Comparison of ENCODE assay signal across 1 cellular context in the genomic region with DNA sequence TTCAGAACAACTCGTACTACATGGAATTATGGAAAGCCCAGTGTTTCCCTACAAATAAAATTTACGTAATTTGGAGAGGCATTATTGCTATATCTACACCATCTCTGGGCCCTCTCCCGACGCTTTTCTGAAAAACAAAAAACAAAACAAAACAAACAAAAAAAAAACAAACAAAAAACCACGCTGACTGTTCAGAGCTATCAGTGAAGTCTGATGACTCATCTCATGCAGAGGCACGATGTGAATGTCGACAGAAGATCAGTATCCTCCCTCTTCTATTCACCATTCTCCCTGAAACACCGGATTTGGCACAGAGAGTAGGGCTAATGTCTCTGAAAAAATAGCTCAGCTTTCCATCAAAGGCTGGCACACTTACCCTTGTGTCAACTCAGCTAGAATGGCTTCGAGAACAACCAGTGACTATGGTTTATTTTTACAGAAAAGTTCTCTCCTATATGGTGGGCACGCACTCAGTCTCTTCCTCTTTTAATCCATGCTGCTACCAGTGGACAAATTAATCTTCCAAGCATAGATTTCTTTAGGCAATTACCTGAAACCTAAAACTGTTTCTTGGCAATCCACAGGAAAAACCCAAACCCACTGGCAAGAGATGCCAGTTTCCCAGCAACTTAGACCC.
TF ChIP-seq lines count a peak whose summit lies in the region.

No MANE protein-coding gene starts in this region.

TF ChIP-seq in K562, 482 proteins besides CTCF, POLR2A, EP300 and RAD21 (continued from another document):
- TF ChIP-seq NUFIP1 (IDR thresholded peaks at IDR 0.05; ENCODE audit: partially characterized antibody): no peak
- TF ChIP-seq JUN (IDR thresholded peaks at IDR 0.05; ENCODE audit: borderline replicate concordance, low read depth, low read length): peak; percentile 56
- no peak for TF ChIP-seq JUN (CRISPR knock-in tag; IDR thresholded peaks at IDR 0.05; ENCODE audit: borderline replicate concordance)
- peak; percentile 56 for TF ChIP-seq ARID1B (IDR thresholded peaks at IDR 0.05)
- TF ChIP-seq ZNF384 (IDR thresholded peaks at IDR 0.05; ENCODE audit: low read depth, low read length): no peak
- TF ChIP-seq HDAC1 (IDR thresholded peaks at IDR 0.05): 0 out of 4 replicates have a peak, but pooled peaks of 1 of the 2 experiments have one; percentile 22
- TF ChIP-seq, protein P1, sequence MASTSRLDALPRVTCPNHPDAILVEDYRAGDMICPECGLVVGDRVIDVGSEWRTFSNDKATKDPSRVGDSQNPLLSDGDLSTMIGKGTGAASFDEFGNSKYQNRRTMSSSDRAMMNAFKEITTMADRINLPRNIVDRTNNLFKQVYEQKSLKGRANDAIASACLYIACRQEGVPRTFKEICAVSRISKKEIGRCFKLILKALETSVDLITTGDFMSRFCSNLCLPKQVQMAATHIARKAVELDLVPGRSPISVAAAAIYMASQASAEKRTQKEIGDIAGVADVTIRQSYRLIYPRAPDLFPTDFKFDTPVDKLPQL (IDR thresholded peaks at IDR 0.05; ENCODE audit: extremely low read depth, insufficient read length): no peak
- peak in 1 of 2 experiments; percentile 40; a peak in 1 of 4 replicates for TF ChIP-seq MLLT1 (IDR thresholded peaks at IDR 0.05)
- no peak for TF ChIP-seq RUNX1 (IDR thresholded peaks at IDR 0.05; ENCODE audit: low read depth)
- 0 out of 2 replicates have a peak, but pooled peaks have one; percentile 20 for TF ChIP-seq MAFK (IDR thresholded peaks at IDR 0.05; ENCODE audit: low read length)
- no peak for TF ChIP-seq PRPF4 (IDR thresholded peaks at IDR 0.05; ENCODE audit: insufficient read depth, low read depth, low read length, poor library complexity, severe bottlenecking)
- TF ChIP-seq, protein P2, sequence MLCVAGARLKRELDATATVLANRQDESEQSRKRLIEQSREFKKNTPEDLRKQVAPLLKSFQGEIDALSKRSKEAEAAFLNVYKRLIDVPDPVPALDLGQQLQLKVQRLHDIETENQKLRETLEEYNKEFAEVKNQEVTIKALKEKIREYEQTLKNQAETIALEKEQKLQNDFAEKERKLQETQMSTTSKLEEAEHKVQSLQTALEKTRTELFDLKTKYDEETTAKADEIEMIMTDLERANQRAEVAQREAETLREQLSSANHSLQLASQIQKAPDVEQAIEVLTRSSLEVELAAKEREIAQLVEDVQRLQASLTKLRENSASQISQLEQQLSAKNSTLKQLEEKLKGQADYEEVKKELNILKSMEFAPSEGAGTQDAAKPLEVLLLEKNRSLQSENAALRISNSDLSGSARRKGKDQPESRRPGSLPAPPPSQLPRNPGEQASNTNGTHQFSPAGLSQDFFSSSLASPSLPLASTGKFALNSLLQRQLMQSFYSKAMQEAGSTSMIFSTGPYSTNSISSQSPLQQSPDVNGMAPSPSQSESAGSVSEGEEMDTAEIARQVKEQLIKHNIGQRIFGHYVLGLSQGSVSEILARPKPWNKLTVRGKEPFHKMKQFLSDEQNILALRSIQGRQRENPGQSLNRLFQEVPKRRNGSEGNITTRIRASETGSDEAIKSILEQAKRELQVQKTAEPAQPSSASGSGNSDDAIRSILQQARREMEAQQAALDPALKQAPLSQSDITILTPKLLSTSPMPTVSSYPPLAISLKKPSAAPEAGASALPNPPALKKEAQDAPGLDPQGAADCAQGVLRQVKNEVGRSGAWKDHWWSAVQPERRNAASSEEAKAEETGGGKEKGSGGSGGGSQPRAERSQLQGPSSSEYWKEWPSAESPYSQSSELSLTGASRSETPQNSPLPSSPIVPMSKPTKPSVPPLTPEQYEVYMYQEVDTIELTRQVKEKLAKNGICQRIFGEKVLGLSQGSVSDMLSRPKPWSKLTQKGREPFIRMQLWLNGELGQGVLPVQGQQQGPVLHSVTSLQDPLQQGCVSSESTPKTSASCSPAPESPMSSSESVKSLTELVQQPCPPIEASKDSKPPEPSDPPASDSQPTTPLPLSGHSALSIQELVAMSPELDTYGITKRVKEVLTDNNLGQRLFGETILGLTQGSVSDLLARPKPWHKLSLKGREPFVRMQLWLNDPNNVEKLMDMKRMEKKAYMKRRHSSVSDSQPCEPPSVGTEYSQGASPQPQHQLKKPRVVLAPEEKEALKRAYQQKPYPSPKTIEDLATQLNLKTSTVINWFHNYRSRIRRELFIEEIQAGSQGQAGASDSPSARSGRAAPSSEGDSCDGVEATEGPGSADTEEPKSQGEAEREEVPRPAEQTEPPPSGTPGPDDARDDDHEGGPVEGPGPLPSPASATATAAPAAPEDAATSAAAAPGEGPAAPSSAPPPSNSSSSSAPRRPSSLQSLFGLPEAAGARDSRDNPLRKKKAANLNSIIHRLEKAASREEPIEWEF (CRISPR knock-in tag; IDR thresholded peaks at IDR 0.05): no peak
- no peak for TF ChIP-seq PRDM10 (IDR thresholded peaks at IDR 0.05; ENCODE audit: partially characterized antibody)
- TF ChIP-seq ZNF12 (CRISPR knock-in tag; IDR thresholded peaks at IDR 0.05): no peak
- TF ChIP-seq ZNF408 (CRISPR knock-in tag; IDR thresholded peaks at IDR 0.05; ENCODE audit: low read depth): no peak
- TF ChIP-seq ZKSCAN3 (CRISPR knock-in tag; IDR thresholded peaks at IDR 0.05): no peak
- TF ChIP-seq, protein P3, sequence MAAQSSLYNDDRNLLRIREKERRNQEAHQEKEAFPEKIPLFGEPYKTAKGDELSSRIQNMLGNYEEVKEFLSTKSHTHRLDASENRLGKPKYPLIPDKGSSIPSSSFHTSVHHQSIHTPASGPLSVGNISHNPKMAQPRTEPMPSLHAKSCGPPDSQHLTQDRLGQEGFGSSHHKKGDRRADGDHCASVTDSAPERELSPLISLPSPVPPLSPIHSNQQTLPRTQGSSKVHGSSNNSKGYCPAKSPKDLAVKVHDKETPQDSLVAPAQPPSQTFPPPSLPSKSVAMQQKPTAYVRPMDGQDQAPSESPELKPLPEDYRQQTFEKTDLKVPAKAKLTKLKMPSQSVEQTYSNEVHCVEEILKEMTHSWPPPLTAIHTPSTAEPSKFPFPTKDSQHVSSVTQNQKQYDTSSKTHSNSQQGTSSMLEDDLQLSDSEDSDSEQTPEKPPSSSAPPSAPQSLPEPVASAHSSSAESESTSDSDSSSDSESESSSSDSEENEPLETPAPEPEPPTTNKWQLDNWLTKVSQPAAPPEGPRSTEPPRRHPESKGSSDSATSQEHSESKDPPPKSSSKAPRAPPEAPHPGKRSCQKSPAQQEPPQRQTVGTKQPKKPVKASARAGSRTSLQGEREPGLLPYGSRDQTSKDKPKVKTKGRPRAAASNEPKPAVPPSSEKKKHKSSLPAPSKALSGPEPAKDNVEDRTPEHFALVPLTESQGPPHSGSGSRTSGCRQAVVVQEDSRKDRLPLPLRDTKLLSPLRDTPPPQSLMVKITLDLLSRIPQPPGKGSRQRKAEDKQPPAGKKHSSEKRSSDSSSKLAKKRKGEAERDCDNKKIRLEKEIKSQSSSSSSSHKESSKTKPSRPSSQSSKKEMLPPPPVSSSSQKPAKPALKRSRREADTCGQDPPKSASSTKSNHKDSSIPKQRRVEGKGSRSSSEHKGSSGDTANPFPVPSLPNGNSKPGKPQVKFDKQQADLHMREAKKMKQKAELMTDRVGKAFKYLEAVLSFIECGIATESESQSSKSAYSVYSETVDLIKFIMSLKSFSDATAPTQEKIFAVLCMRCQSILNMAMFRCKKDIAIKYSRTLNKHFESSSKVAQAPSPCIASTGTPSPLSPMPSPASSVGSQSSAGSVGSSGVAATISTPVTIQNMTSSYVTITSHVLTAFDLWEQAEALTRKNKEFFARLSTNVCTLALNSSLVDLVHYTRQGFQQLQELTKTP (IDR thresholded peaks at IDR 0.05; ENCODE audit: low read depth in 1 of 2, partially characterized antibody in 2 of 2): peak in 1 of 2 experiments; percentile 39
- TF ChIP-seq TCF7L2 (IDR thresholded peaks at IDR 0.05; ENCODE audit: low read depth, low read length): no peak
- TF ChIP-seq MAFG (tag; conservative IDR thresholded peaks at IDR 0.05): peak; percentile 24; the same call in 1 of the 2 replicates
- TF ChIP-seq SRF (CRISPR knock-in tag; IDR thresholded peaks at IDR 0.05): 0 out of 4 replicates have a peak, but pooled peaks of 1 of the 2 experiments have one; percentile 15
- peak; percentile 94 for TF ChIP-seq JUND (IDR thresholded peaks at IDR 0.05; ENCODE audit: borderline replicate concordance, low read depth, low read length)
- peak; percentile 92 for TF ChIP-seq JUND (tag; IDR thresholded peaks at IDR 0.05; ENCODE audit: borderline replicate concordance, low read depth, low read length)
- TF ChIP-seq ZNF316 (IDR thresholded peaks at IDR 0.05): peak; percentile 62
- peak; percentile 53; the same call in 1 of the 2 replicates for TF ChIP-seq C11orf30 (IDR thresholded peaks at IDR 0.05; ENCODE audit: low read depth)
- TF ChIP-seq JUNB (CRISPR knock-in tag; conservative IDR thresholded peaks at IDR 0.05): peak; percentile 64; the same call in 1 of the 2 replicates
- no peak for TF ChIP-seq BDP1 (IDR thresholded peaks at IDR 0.05; ENCODE audit: insufficient read depth, insufficient read length)
- no peak for TF ChIP-seq RHOXF2B (CRISPR knock-in tag; conservative IDR thresholded peaks at IDR 0.05)
- no peak for TF ChIP-seq NR1H2 (CRISPR knock-in tag; IDR thresholded peaks at IDR 0.05)
- peak; percentile 73 for TF ChIP-seq DPF2 (IDR thresholded peaks at IDR 0.05)
- no peak for TF ChIP-seq HNRNPK (IDR thresholded peaks at IDR 0.05; ENCODE audit: low read depth, low read length, poor library complexity, severe bottlenecking)
- TF ChIP-seq, protein P4, sequence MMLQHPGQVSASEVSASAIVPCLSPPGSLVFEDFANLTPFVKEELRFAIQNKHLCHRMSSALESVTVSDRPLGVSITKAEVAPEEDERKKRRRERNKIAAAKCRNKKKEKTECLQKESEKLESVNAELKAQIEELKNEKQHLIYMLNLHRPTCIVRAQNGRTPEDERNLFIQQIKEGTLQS (IDR thresholded peaks at IDR 0.05): peak; percentile 93
- TF ChIP-seq, protein P4 (CRISPR knock-in tag; conservative IDR thresholded peaks at IDR 0.05): no peak
- peak; percentile 25; the same call in 1 of the 2 replicates for TF ChIP-seq EHMT2 (IDR thresholded peaks at IDR 0.05)
- no peak for TF ChIP-seq XRCC3 (IDR thresholded peaks at IDR 0.05)
- TF ChIP-seq SMARCE1 (IDR thresholded peaks at IDR 0.05): peak; percentile 67
- no peak for TF ChIP-seq NELFE (IDR thresholded peaks at IDR 0.05; ENCODE audit: insufficient read depth, insufficient read length)
- no peak for TF ChIP-seq ZNF232 (CRISPR knock-in tag; IDR thresholded peaks at IDR 0.05)
- TF ChIP-seq NFE2 (IDR thresholded peaks at IDR 0.05; ENCODE audit: low read depth): peak; percentile 53
- TF ChIP-seq POLR2H (tag; IDR thresholded peaks at IDR 0.05; ENCODE audit: low read depth): 0 out of 2 replicates have a peak, but pooled peaks have one; percentile 17
- TF ChIP-seq SMARCA4 (IDR thresholded peaks at IDR 0.05): peak; percentile 83
- TF ChIP-seq SMARCB1 (IDR thresholded peaks at IDR 0.05; ENCODE audit: insufficient read length, low read depth): no peak
